Comparison of ENCODE assay signal across 13 cellular contexts in genomic region chr10:29563420-29564035, GRCh38.
"Had no signal": no experiment of that assay in that cellular context is flagged by ENCODE, and none has a peak within 500 bp of the region (broad histone marks: within the 10 kb centered on the region; RNA-seq: fewer than 3 reads in every experiment).

No MANE protein-coding gene starts in this region.

- H3K4me3 ChIP-seq: ascending aorta, smooth muscle cell, suprapubic skin, upper lobe of left lung had no signal

- ATAC-seq: activated CD8-positive, alpha-beta T cell treated with anti-CD3 and anti-CD28 coated beads, Interleukin-2, amount 10 ng/mL, durations not matched to agents 7 days and 5 days had no signal

- H3K9me3 Mint-ChIP-seq: activated T-helper 1 cell treated with anti-CD3 and anti-CD28 coated beads, Interleukin-12 subunit alpha, Interleukin-12 subunit beta, Interleukin-2, Interleukin-4 antibody, amounts not matched to agents 30 ng/mL and 10 ng/mL and 1 ng/mL, durations not matched to agents 14 hours and 24 hours and 36 hours had no signal

- H3K27ac ChIP-seq: parathyroid adenoma, suprapubic skin, upper lobe of left lung had no signal

- H3K4me3 Mint-ChIP-seq: activated CD8-positive, alpha-beta T cell treated with anti-CD3 and anti-CD28 coated beads, Interleukin-2, amount 10 ng/mL, durations not matched to agents 7 days and 5 days; activated T-helper 1 cell treated with anti-CD3 and anti-CD28 coated beads, Interleukin-12 subunit alpha, Interleukin-12 subunit beta, Interleukin-2, Interleukin-4 antibody, amounts not matched to agents 30 ng/mL and 10 ng/mL and 1 ng/mL, durations not matched to agents 14 hours and 24 hours and 36 hours had no signal

- H3K27ac Mint-ChIP-seq: activated CD8-positive, alpha-beta T cell treated with anti-CD3 and anti-CD28 coated beads, Interleukin-2, amount 10 ng/mL, durations not matched to agents 7 days and 5 days; activated T-helper 1 cell treated with anti-CD3 and anti-CD28 coated beads, Interleukin-12 subunit alpha, Interleukin-12 subunit beta, Interleukin-2, Interleukin-4 antibody, amounts not matched to agents 30 ng/mL and 10 ng/mL and 1 ng/mL, durations not matched to agents 14 hours and 24 hours and 36 hours had no signal

- H3K9me3 ChIP-seq: ascending aorta, suprapubic skin, upper lobe of left lung had no signal

- H3K4me1 ChIP-seq: parathyroid adenoma, suprapubic skin, upper lobe of left lung had no signal

- H3K27me3 ChIP-seq: ascending aorta, suprapubic skin, upper lobe of left lung had no signal

- DNase-seq: activated CD4-positive, alpha-beta T cell treated with anti-CD3 and anti-CD28 coated beads for 48 hours; activated CD8-positive, alpha-beta T cell treated with anti-CD3 and anti-CD28 coated beads, Interleukin-2, amount 10 ng/mL, durations not matched to agents 7 days and 5 days; activated naive CD4-positive, alpha-beta T cell; foreskin melanocyte; midbrain; stimulated activated naive CD4-positive, alpha-beta T cell treated with Interleukin-2 at 50 U/mL for 16 hours; T-helper 1 cell; upper lobe of left lung had no signal
